21 cellular contexts compared by ENCODE assay signal in the genomic region with DNA sequence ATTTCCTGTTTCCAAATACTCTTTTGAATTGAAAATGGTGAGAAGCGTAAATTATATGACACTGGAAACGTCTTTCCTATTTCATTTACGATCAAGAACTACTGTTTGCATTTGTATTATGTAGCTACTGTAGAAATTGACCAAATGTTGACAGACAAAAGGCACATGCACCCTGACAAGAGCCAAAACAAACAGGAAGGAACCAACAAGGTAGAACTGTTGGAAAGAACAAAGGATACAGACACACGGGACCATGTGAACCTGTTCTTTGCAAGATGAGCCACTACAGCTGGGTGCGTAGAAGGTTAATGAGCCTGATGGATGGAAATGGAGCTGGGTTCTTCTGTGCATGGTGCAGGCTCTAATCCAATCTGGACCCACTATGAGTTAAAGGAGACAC. TPM values are rescaled to one million over a fixed set of nuclear protein-coding genes. Genes with fewer than 3 reads are reported as not detected.
DNase-seq lines count a peak whose midpoint lies in the region; ATAC-seq and TF ChIP-seq lines count a peak whose summit lies in the region.
"Had no signal": no experiment of that assay in that cellular context is flagged by ENCODE, and none has a peak within 500 bp of the region (broad histone marks: within the 10 kb centered on the region; RNA-seq: fewer than 3 reads in every experiment).

No MANE protein-coding gene starts in this region.

- H3K36me3 Mint-ChIP-seq in T-helper 17 cell (ENCODE audit: low read depth) = peaks cover 2% of the 10 kb centered on the region
- H3K36me3 Mint-ChIP-seq in stimulated activated naive B cell treated with anti-CD40 and anti-IgM and Interleukin-4, amounts not matched to agents 10 μg/mL and 1 μg/mL and 100 μg/mL, for 72 hours = no peaks in the 10 kb centered on the region

- intact Hi-C loops in body of pancreas (cut with DNase I) = no loop called here
- intact Hi-C loops in prostate gland (cut with DNase I) = no loop called here

- H3K4me3 ChIP-seq in body of pancreas (no peak overlapping the region), prostate gland (no peak overlapping the region), trophoblast cell (ENCODE audit: low read depth, low read length) (no peak overlapping the region)
- H3K4me3 ChIP-seq: cardiac muscle cell, heart left ventricle, lower lobe of right lung, MG63, vagina had no signal

- 12 to 25% methylated on average over 5 of the region's 5 CpGs for WGBS in body of pancreas, 2 donors
- 28% methylated on average over 5 of the region's 5 CpGs for WGBS in prostate gland
- WGBS in trophoblast cell (ENCODE audit: extremely low coverage, insufficient coverage, insufficient read length) = no CpG with 5 or more reads among the region's 5 CpGs

- H3K4me1 Mint-ChIP-seq in T-helper 17 cell = peaks cover 2% of the 10 kb centered on the region
- no peaks in the 10 kb centered on the region for H3K4me1 Mint-ChIP-seq in stimulated activated naive B cell treated with anti-CD40 and anti-IgM and Interleukin-4, amounts not matched to agents 10 μg/mL and 1 μg/mL and 100 μg/mL, for 72 hours
- H3K4me1 Mint-ChIP-seq: B cell had no signal

- TF ChIP-seq POLR2A in body of pancreas (IDR thresholded peaks at IDR 0.05) (no peak), prostate gland (IDR thresholded peaks at IDR 0.05) (no peak)

- no peaks in the 10 kb centered on the region for H3K36me3 ChIP-seq in body of pancreas (replicated peaks in 1 of 2; ENCODE audit: insufficient read depth in 1 of 2, low read depth in 2 of 2)
- H3K36me3 ChIP-seq in prostate gland = no peaks in the 10 kb centered on the region
- no peaks in the 10 kb centered on the region for H3K36me3 ChIP-seq in trophoblast cell (ENCODE audit: control insufficient read depth in 1 of 2, insufficient read depth in 2 of 2, low read length in 2 of 2)
- H3K36me3 ChIP-seq: cardiac muscle cell, heart left ventricle, lower lobe of right lung, MG63, neutrophil, vagina, WERI-Rb-1 had no signal

- H2AFZ ChIP-seq in trophoblast cell (ENCODE audit: insufficient read depth, low read length, poor library complexity) = no peak overlapping the region

- no peak overlapping the region for H3K9ac ChIP-seq in trophoblast cell (ENCODE audit: low read length)

- H4K12ac ChIP-seq in trophoblast cell (ENCODE audit: low read depth, low read length) = no peak overlapping the region

- ATAC-seq in body of pancreas (no peak), T-helper 17 cell (no peak)
- ATAC-seq in stimulated activated naive B cell treated with anti-CD40 and anti-IgM and Interleukin-4, amounts not matched to agents 10 μg/mL and 1 μg/mL and 100 μg/mL, for 72 hours (replicated peaks) = no peak
- ATAC-seq: heart left ventricle, lower lobe of right lung, Panc1 had no signal

- H3K27me3 Mint-ChIP-seq in T-helper 17 cell = peaks cover 10% of the 10 kb centered on the region
- peaks cover 0 to 6% of the 10 kb centered on the region in 2 donors for H3K27me3 Mint-ChIP-seq in stimulated activated naive B cell treated with anti-CD40 and anti-IgM and Interleukin-4, amounts not matched to agents 10 μg/mL and 1 μg/mL and 100 μg/mL, for 72 hours

- H2BK12ac ChIP-seq in trophoblast cell (ENCODE audit: low read length) = no peak overlapping the region

- H3K27me3 ChIP-seq in body of pancreas (no peaks in the 10 kb centered on the region), prostate gland (replicated peaks; ENCODE audit: insufficient read depth) (no peaks in the 10 kb centered on the region), trophoblast cell (ENCODE audit: insufficient read depth, low read length) (no peaks in the 10 kb centered on the region)
- H3K27me3 ChIP-seq: heart left ventricle, MG63, neutrophil, vagina had no signal

- H3K18ac ChIP-seq in trophoblast cell (ENCODE audit: low read length) = no peak overlapping the region

- no peak overlapping the region for H3K27ac Mint-ChIP-seq in T-helper 17 cell
- H3K27ac Mint-ChIP-seq in stimulated activated naive B cell treated with anti-CD40 and anti-IgM and Interleukin-4, amounts not matched to agents 10 μg/mL and 1 μg/mL and 100 μg/mL, for 72 hours = no peak overlapping the region
- H3K27ac Mint-ChIP-seq: B cell; T-helper 1 cell treated with Interleukin-12 subunit alpha and Interleukin-12 subunit beta and Interleukin-4 antibody, amounts not matched to agents 30 μg/mL and 1 μg/mL, for 36 hours had no signal

- DNase-seq in NCI-H2107 treated with DMSO at 0.1 percent for 48 hours (lab: John Stamatoyannopoulos, UW; ENCODE audit: unreplicated experiment) (peak; percentile 44), NCI-H2107 (lab: John Stamatoyannopoulos, UW) (no peak), NCI-H2196 (lab: John Stamatoyannopoulos, UW; ENCODE audit: unreplicated experiment) (peak; percentile 67), body of pancreas (peak in 3 of 4 donors; percentile 8 to 33 (median 22)), prostate gland (ENCODE audit: low spot score) (peak; percentile 73), T-helper 17 cell (no peak), trophoblast cell (no peak)
- DNase-seq in stimulated activated naive B cell treated with anti-CD40 and anti-IgM and Interleukin-4, amounts not matched to agents 10 μg/mL and 1 μg/mL and 100 μg/mL, for 72 hours = no peak
- DNase-seq: dermis blood vessel endothelial cell; GDM1; heart left ventricle; lower lobe of right lung; MG63; stimulated activated CD4-positive, alpha-beta T cell treated with anti-CD3 and anti-CD28 coated beads, Interleukin-12 subunit alpha, Interleukin-12 subunit beta, amount 100 ng/mL, for 4 hours; WERI-Rb-1 had no signal

- H3K27ac ChIP-seq in body of pancreas (no peak overlapping the region), prostate gland (peak overlapping the region in 1 of 2 donors; percentile 6), trophoblast cell (ENCODE audit: low read depth, low read length) (no peak overlapping the region)
- H3K27ac ChIP-seq: cardiac muscle cell, heart left ventricle, lower lobe of right lung, neutrophil, vagina, WERI-Rb-1 had no signal

- H2AK5ac ChIP-seq in trophoblast cell (ENCODE audit: low read length) = no peak overlapping the region

- H3K23ac ChIP-seq in trophoblast cell (ENCODE audit: low read length) = no peak overlapping the region

- H4K8ac ChIP-seq in trophoblast cell (ENCODE audit: low read depth, low read length) = no peak overlapping the region

- H3K9me3 Mint-ChIP-seq in stimulated activated naive B cell treated with anti-CD40 and anti-IgM and Interleukin-4, amounts not matched to agents 10 μg/mL and 1 μg/mL and 100 μg/mL, for 72 hours = no peaks in the 10 kb centered on the region
- H3K9me3 Mint-ChIP-seq: T-helper 1 cell treated with Interleukin-12 subunit alpha and Interleukin-12 subunit beta and Interleukin-4 antibody, amounts not matched to agents 30 μg/mL and 1 μg/mL, for 36 hours had no signal

- no peaks in the 10 kb centered on the region for H3K79me2 ChIP-seq in trophoblast cell (ENCODE audit: control insufficient read depth, insufficient read depth, low read length, poor library complexity)

- H2BK120ac ChIP-seq in trophoblast cell (ENCODE audit: insufficient read depth, low read length, poor library complexity) = no peak overlapping the region

- no peak overlapping the region for H4K91ac ChIP-seq in trophoblast cell (ENCODE audit: low read depth, low read length)

- H3K14ac ChIP-seq in trophoblast cell (ENCODE audit: low read length) = no peak overlapping the region

- TF ChIP-seq CTCF in body of pancreas (IDR thresholded peaks at IDR 0.05) = no peak
- no peak for TF ChIP-seq CTCF in prostate gland (IDR thresholded peaks at IDR 0.05)

- H3K4me1 ChIP-seq in body of pancreas (peaks cover 11% of the 10 kb centered on the region), prostate gland (replicated peaks) (no peaks in the 10 kb centered on the region), trophoblast cell (ENCODE audit: control insufficient read depth in 1 of 2, insufficient read depth in 2 of 2, low read length in 2 of 2) (no peaks in the 10 kb centered on the region)
- H3K4me1 ChIP-seq: heart left ventricle, vagina had no signal

- H3K4me2 ChIP-seq in trophoblast cell (ENCODE audit: low read length) = no peak overlapping the region

- H3K4me3 Mint-ChIP-seq in T-helper 17 cell = no peak overlapping the region
- no peak overlapping the region for H3K4me3 Mint-ChIP-seq in stimulated activated naive B cell treated with anti-CD40 and anti-IgM and Interleukin-4, amounts not matched to agents 10 μg/mL and 1 μg/mL and 100 μg/mL, for 72 hours
- H3K4me3 Mint-ChIP-seq: B cell; T-helper 1 cell treated with Interleukin-12 subunit alpha and Interleukin-12 subunit beta and Interleukin-4 antibody, amounts not matched to agents 30 μg/mL and 1 μg/mL, for 36 hours had no signal

- no peak overlapping the region for H2BK5ac ChIP-seq in trophoblast cell (ENCODE audit: low read depth, low read length, poor library complexity)

- H3K9me3 ChIP-seq in body of pancreas (no peaks in the 10 kb centered on the region), prostate gland (no peaks in the 10 kb centered on the region), T-helper 17 cell (ENCODE audit: control insufficient read depth, low read length, poor library complexity, severe bottlenecking) (no peaks in the 10 kb centered on the region), trophoblast cell (ENCODE audit: insufficient read depth, low read depth, low read length) (no peaks in the 10 kb centered on the region)
- H3K9me3 ChIP-seq: heart left ventricle, lower lobe of right lung, MG63, neutrophil, vagina had no signal

- H3K4ac ChIP-seq in trophoblast cell (ENCODE audit: low read depth, low read length) = no peak overlapping the region

- H3K79me1 ChIP-seq in trophoblast cell (ENCODE audit: low read length) = no peaks in the 10 kb centered on the region

RNA-seq across cellular contexts. Expression of a gene that starts 48.4 kb away (rescaled TPM):
- total RNA-seq in body of pancreas (10 to 100 TPM in 1 of 2 donors, 1 to 10 TPM in 1; 4.7 to 12.9 TPM), prostate gland (10 to 100 TPM in 1 of 2 donors, 1 to 10 TPM in 1; 5.6 to 14.2 TPM), T-helper 17 cell (1 to 10 TPM; 1.5 to 2.0 TPM)
- polyA plus RNA-seq in trophoblast cell (2013) = 6.6 TPM in 2 replicates

Comparison
In these comparisons a context has a peak if more than half of its experiments do, and no peak if none do; other contexts are left out.
1. DNase-seq: peak in NCI-H2107 treated with DMSO at 0.1 percent for 48 hours (single experiment), NCI-H2196 (single experiment), body of pancreas (3 of 4) and prostate gland (single experiment); none in NCI-H2107 (single experiment), T-helper 17 cell (0 of 3), trophoblast cell (0 of 2) and stimulated activated naive B cell treated with anti-CD40 and anti-IgM and Interleukin-4, amounts not matched to agents 10 μg/mL and 1 μg/mL and 100 μg/mL, for 72 hours (single experiment).